8 cellular contexts compared by ENCODE assay signal in the genomic region with DNA sequence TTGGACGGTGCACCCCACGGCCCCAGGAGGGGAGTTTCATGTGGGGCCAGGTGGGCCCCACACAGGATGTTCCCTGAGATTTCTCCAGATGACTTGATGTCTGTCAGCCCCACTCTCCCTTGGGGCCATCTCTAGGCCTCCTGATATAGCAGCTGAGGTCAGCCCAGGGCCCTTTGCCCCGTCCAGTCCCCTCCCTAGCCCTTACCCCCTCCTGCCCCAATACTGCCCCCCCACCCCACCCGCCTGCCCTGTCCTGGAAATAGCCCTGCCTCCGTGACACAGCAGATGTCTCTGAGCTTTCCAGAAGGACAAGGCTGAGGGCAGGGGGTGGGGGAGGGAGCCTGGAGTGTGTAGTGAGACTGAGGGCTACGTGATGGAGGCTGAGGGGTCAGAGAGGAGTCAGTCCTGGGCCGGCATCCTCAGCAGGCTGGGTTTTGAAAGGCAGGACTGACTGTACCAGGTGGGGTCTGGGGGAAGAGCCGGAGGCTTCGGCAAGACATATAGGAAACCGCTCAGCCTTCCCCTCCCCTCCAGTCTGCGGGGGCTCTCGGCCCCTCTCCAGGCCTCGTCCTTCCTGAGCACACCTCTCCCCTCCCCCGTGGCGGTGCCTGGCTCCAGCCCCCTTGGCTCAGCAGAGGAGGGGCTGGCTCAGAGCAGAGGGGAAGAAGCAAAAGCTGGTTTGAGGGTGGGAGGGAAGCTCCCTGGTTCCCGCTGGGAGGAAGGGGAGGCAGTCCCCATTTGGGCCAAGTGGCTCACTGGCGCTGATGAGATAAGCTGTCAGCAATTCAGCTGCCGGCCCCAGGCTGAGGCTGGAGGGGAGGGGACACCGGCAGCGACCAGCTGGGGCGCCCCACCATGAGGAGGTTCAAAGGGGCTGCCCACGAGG. TPM values are rescaled to one million over a fixed set of nuclear protein-coding genes. Genes with fewer than 3 reads are reported as not detected.
DNase-seq lines count a peak whose midpoint lies in the region; ATAC-seq and TF ChIP-seq lines count a peak whose summit lies in the region.

No MANE protein-coding gene starts in this region.

- no peak for ATAC-seq in HG02798 (IDR thresholded peaks at IDR 0.05; ENCODE audit: poor library complexity, unreplicated experiment)

- H3K9ac ChIP-seq in Loucy (ENCODE audit: low read depth, low read length, poor library complexity, severe bottlenecking) (peak overlapping the region; percentile 91), duodenal mucosa (ENCODE audit: low read depth in 1 of 2, low read length in 2 of 2) (no peak overlapping the region)

- peaks cover 11% of the 10 kb centered on the region for H3K79me2 ChIP-seq in Loucy (ENCODE audit: insufficient read depth, low read length)

- CTCF ChIA-PET in AG04450 (lab: Charles Lee): interaction anchor here (0.7 to 2.5 kb wide), 2 partner anchors 10 to 132 kb away, joined by 3 to 14 read pairs; no protein-coding TSS in a partner anchor

- H3K9me2 ChIP-seq in Loucy (replicated peaks; ENCODE audit: low read depth, low read length): no peaks in the 10 kb centered on the region

- no peaks in the 10 kb centered on the region for H3K27me3 ChIP-seq in AG04450 (ENCODE audit: control insufficient read depth, insufficient read depth, low read length)
- no peaks in the 10 kb centered on the region for H3K27me3 ChIP-seq in Loucy (ENCODE audit: insufficient read depth, low read length, poor library complexity, severe bottlenecking)
- H3K27me3 ChIP-seq in duodenal mucosa (ENCODE audit: control insufficient read depth in 1 of 2, insufficient read depth in 2 of 2, low read length in 2 of 2): peaks cover 24 to 32% of the 10 kb centered on the region in 2 donors
- peaks cover 4% of the 10 kb centered on the region for H3K27me3 ChIP-seq in muscle layer of duodenum (ENCODE audit: low read depth, low read length)

- H3K4me2 ChIP-seq in Loucy (ENCODE audit: low read depth, low read length, poor library complexity, severe bottlenecking): peak overlapping the region; percentile 99

- H2AFZ ChIP-seq in Loucy (ENCODE audit: low read length): peak overlapping the region; percentile 82

- H3K4me3 ChIP-seq in AG04450 (ENCODE audit: low read depth, low read length) (peak overlapping the region; percentile 93), Loucy (ENCODE audit: low read length, poor library complexity, severe bottlenecking) (peak overlapping the region; percentile 79), duodenal mucosa (ENCODE audit: low read depth in 1 of 2, low read length in 2 of 2) (peak overlapping the region in 1 of 2 donors; percentile 15), muscle layer of duodenum (ENCODE audit: low read depth in 1 of 2, low read length in 2 of 2) (peak overlapping the region; percentile 67 to 76)

- H3K36me3 ChIP-seq in Loucy (ENCODE audit: insufficient read depth, low read length) (no peaks in the 10 kb centered on the region), duodenal mucosa (ENCODE audit: control insufficient read depth in 1 of 2, insufficient read depth in 2 of 2, low read length in 2 of 2) (no peaks in the 10 kb centered on the region), muscle layer of duodenum (ENCODE audit: control insufficient read depth in 1 of 2, insufficient read depth in 2 of 2, low read length in 2 of 2) (peaks cover 10 to 21% of the 10 kb centered on the region in 2 donors)

- H4K20me1 ChIP-seq in Loucy (ENCODE audit: insufficient read depth, low read length, poor library complexity, severe bottlenecking): no peaks in the 10 kb centered on the region

- TF ChIP-seq CTCF in AG04450 (IDR thresholded peaks at IDR 0.05; ENCODE audit: low read depth, low read length): no peak
- no peak for TF ChIP-seq CTCF in Loucy (conservative IDR thresholded peaks at IDR 0.05; ENCODE audit: low read length)

- 0 out of 2 replicates have a peak, but pooled peaks cover 2% of the 10 kb centered on the region for H3F3A ChIP-seq in Loucy (ENCODE audit: low read depth)

- H3K9me3 ChIP-seq in AG04450 (ENCODE audit: control insufficient read depth, insufficient read depth, low read length): no peaks in the 10 kb centered on the region; the same call in 1 of the 2 replicates
- H3K9me3 ChIP-seq in Loucy (ENCODE audit: insufficient read depth, low read depth, low read length): no peaks in the 10 kb centered on the region
- H3K9me3 ChIP-seq in duodenal mucosa (ENCODE audit: control insufficient read depth in 1 of 2, low read length in 2 of 2): no peaks in the 10 kb centered on the region
- H3K9me3 ChIP-seq in muscle layer of duodenum (ENCODE audit: control insufficient read depth in 1 of 2, low read length in 2 of 2): no peaks in the 10 kb centered on the region

- POLR2A ChIA-PET in AG04450 (lab: Yijun Ruan, JAX): interaction anchor here (0.6 to 3.0 kb wide), 12 partner anchors 10 to 93 kb away, joined by 3 to 17 read pairs (median 6); a partner anchor contains a TSS

- no peak for DNase-seq in AG04450 (ENCODE audit: low read depth, low spot score)
- DNase-seq in NCI-H146 (lab: John Stamatoyannopoulos, UW): no peak
- no peak for DNase-seq in activated naive CD4-positive, alpha-beta T cell treated with Interleukin-2 at 50 U/mL for 16 hours
- DNase-seq in RKO (ENCODE audit: low spot score): no peak

- H3K4me1 ChIP-seq in Loucy (ENCODE audit: insufficient read depth, low read length, poor library complexity, severe bottlenecking) (peaks cover 29% of the 10 kb centered on the region), duodenal mucosa (ENCODE audit: control insufficient read depth in 1 of 2, insufficient read depth in 2 of 2, low read length in 2 of 2) (peaks cover 0 to 16% of the 10 kb centered on the region in 2 donors), muscle layer of duodenum (ENCODE audit: control insufficient read depth in 1 of 2, insufficient read depth in 2 of 2, low read length in 2 of 2) (peaks cover 4 to 44% of the 10 kb centered on the region in 2 donors)

- peak overlapping the region; percentile 90 for H3K27ac ChIP-seq in AG04450 (ENCODE audit: low read depth, low read length)
- peak overlapping the region; percentile 41 for H3K27ac ChIP-seq in duodenal mucosa (ENCODE audit: low read depth, low read length)
- peak overlapping the region; percentile 90 for H3K27ac ChIP-seq in muscle layer of duodenum (ENCODE audit: low read length)

RNA-seq across cellular contexts. Expression of a gene that starts 2.0 kb away (rescaled TPM):
- 25.8 and 44.7 TPM in 2 replicates for polyA plus RNA-seq in AG04450 (2011; rRNA removed)
- 157 and 215 TPM in 2 replicates for polyA minus RNA-seq in AG04450 (2011; rRNA and poly(A)+ RNA removed)

RNA-seq across cellular contexts. Expression of a gene that starts 30.4 kb away (rescaled TPM):
- polyA plus RNA-seq in AG04450 (2011; rRNA removed): 150 and 193 TPM in 2 replicates
- 48.3 and 52.6 TPM in 2 replicates for polyA minus RNA-seq in AG04450 (2011; rRNA and poly(A)+ RNA removed)

RNA-seq across cellular contexts. Expression of a gene that starts 40.5 kb away (rescaled TPM):
- polyA plus RNA-seq in AG04450 (2011; rRNA removed): 17.8 and 19.7 TPM in 2 replicates
- 22.0 and 24.5 TPM in 2 replicates for polyA minus RNA-seq in AG04450 (2011; rRNA and poly(A)+ RNA removed)

RNA-seq across cellular contexts. Expression of a gene that starts 56.6 kb away (rescaled TPM):
- not detected in 2 replicates for polyA plus RNA-seq in AG04450 (2011; rRNA removed)
- not detected in 2 replicates for polyA minus RNA-seq in AG04450 (2011; rRNA and poly(A)+ RNA removed)
